In the genomic region with DNA sequence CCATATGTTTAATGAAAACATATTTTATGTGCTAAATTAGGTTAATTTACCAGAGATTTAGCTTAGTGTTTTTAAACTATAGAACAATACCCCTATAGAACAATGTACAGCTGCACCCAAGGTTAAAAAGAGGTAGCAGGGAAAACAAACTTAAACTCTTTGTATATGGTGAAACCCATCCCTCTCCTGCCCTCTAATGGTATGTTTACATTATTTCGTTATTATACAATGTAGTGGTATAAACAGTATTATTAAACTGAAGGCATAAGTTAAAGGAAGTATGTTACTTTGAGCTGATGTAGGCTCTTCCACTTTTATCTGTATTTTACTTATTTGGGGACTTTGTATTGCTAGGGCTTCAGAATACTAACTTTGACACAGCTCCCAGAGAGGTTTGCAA, we compare ENCODE assay signal across 10 cellular contexts. TPM values are rescaled to one million over a fixed set of nuclear protein-coding genes. Genes with fewer than 3 reads are reported as not detected.
DNase-seq lines count a peak whose midpoint lies in the region; ATAC-seq, FAIRE-seq and TF ChIP-seq lines count a peak whose summit lies in the region.
"Had no signal": no experiment of that assay in that cellular context is flagged by ENCODE, and none has a peak within 500 bp of the region (broad histone marks: within the 10 kb centered on the region; RNA-seq: fewer than 3 reads in every experiment).

No MANE protein-coding gene starts in this region.

- no peak for FAIRE-seq in GM19239 (lab: Jason Lieb, UNC)

- H3K4me1 ChIP-seq in BE2C, result no peaks in the 10 kb centered on the region
- H3K4me1 ChIP-seq: sigmoid colon had no signal

- no peaks in the 10 kb centered on the region for H3K36me3 ChIP-seq in BE2C

- H3K9me3 ChIP-seq in BE2C, result no peaks in the 10 kb centered on the region
- H3K9me3 ChIP-seq: sigmoid colon had no signal

- no peak for DNase-seq in BE2C
- peak; percentile 18 for DNase-seq in NCI-H2171 treated with DMSO at 0.1 percent for 48 hours (lab: John Stamatoyannopoulos, UW)
- peak; percentile 16 for DNase-seq in cerebellar cortex (ENCODE audit: low spot score)
- no peak for DNase-seq in GM19239 (ENCODE audit: insufficient read length, low spot score)
- no peak for DNase-seq in Right ventricle myocardium superior
- no peak for DNase-seq in hippocampal formation (lab: John Stamatoyannopoulos, UW)
- DNase-seq in pons (ENCODE audit: low spot score), result no peak
- DNase-seq: activated CD8-positive, alpha-beta memory T cell treated with anti-CD3 and anti-CD28 coated beads, Interleukin-2, amount 50 U/mL, for 4 hours; sigmoid colon had no signal

- intact Hi-C loops in Right ventricle myocardium superior (cut with DNase I), result no loop called here

- H3K27me3 ChIP-seq in BE2C, result no peaks in the 10 kb centered on the region
- H3K27me3 ChIP-seq: sigmoid colon had no signal

- peak; percentile 33 for TF ChIP-seq CTCF in BE2C (IDR thresholded peaks at IDR 0.05; ENCODE audit: low read depth, low read length)
- TF ChIP-seq CTCF in GM12873 (IDR thresholded peaks at IDR 0.05; ENCODE audit: insufficient read depth, low read depth, low read length, missing control alignments), result peak; percentile 22

- no peak overlapping the region for H3K4me3 ChIP-seq in BE2C (ENCODE audit: low read depth, low read length)
- H3K4me3 ChIP-seq: sigmoid colon had no signal

- no peak for ATAC-seq in Right ventricle myocardium superior (ENCODE audit: poor library complexity)

RNA-seq across cellular contexts. Expression of gene ZYG11A, which starts 16.7 kb away (rescaled TPM):
- polyA plus RNA-seq in BE2C (2012; ENCODE audit: insufficient read depth, insufficient read length, low read depth), result not detected
- not detected for total RNA-seq in Right ventricle myocardium superior
- total RNA-seq: sigmoid colon had no signal

Comparison
In these comparisons a context has a peak if more than half of its experiments do, and no peak if none do; other contexts are left out.
1. DNase-seq: peak in NCI-H2171 treated with DMSO at 0.1 percent for 48 hours (single experiment) and cerebellar cortex (single experiment); none in BE2C (single experiment), GM19239 (single experiment), Right ventricle myocardium superior (single experiment), hippocampal formation (0 of 2) and pons (single experiment).